1 cellular context compared by ENCODE assay signal in the genomic region with DNA sequence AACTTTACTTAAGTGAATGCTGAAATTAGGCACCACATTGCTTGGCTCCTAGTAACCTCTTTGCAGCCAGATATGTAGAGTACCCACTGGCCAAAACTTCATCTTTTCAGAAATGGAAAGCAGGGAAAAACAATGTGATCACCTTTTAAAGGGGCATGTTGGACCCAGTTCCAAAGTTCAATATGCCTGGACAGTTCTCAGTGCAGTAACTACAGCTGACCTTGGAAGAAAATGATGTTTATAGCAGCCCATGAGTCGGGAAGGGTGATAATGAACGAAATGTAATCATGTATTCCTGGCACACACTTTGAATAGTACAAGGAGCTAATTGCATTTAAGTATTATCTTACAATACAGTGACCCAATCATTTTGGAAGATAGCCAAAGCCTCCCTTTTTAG.
TF ChIP-seq lines count a peak whose summit lies in the region.

No MANE protein-coding gene starts in this region.

TF ChIP-seq in SK-N-SH, 30 proteins besides CTCF, POLR2A, EP300 and RAD21 (continued from another document):
- TF ChIP-seq, protein P1, sequence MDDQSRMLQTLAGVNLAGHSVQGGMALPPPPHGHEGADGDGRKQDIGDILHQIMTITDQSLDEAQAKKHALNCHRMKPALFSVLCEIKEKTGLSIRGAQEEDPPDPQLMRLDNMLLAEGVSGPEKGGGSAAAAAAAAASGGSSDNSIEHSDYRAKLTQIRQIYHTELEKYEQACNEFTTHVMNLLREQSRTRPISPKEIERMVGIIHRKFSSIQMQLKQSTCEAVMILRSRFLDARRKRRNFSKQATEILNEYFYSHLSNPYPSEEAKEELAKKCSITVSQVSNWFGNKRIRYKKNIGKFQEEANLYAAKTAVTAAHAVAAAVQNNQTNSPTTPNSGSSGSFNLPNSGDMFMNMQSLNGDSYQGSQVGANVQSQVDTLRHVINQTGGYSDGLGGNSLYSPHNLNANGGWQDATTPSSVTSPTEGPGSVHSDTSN (IDR thresholded peaks at IDR 0.05), result no peak
- TF ChIP-seq MEF2A (IDR thresholded peaks at IDR 0.05; ENCODE audit: borderline replicate concordance, low read depth) (no peak), TEAD4 (IDR thresholded peaks at IDR 0.05; ENCODE audit: borderline replicate concordance, insufficient read depth) (no peak), SIN3A (IDR thresholded peaks at IDR 0.05; ENCODE audit: borderline replicate concordance, low read depth, low read length) (no peak), FOXM1 (IDR thresholded peaks at IDR 0.05; ENCODE audit: low read depth) (no peak), USF2 (IDR thresholded peaks at IDR 0.05; ENCODE audit: borderline replicate concordance, low read depth, low read length) (no peak)
TF ChIP-seq in SK-N-SH: peak in this region for 0.
